In genomic region chr2:240585681-240586197, GRCh38 we compare ENCODE assay signal across 8 cellular contexts. TPM values are rescaled to one million over a fixed set of nuclear protein-coding genes. Genes with fewer than 3 reads are reported as not detected.
DNase-seq lines count a peak whose midpoint lies in the region; ATAC-seq and TF ChIP-seq lines count a peak whose summit lies in the region.

No MANE protein-coding gene starts in this region.

- peak overlapping the region; percentile 96 for H3K4me3 Mint-ChIP-seq in stimulated activated naive CD8-positive, alpha-beta T cell treated with anti-CD3 and anti-CD28 coated beads, Interleukin-15, Interleukin-2, amounts not matched to agents 100 ng/mL and 50 ng/mL, for 24 hours

- no peak for DNase-seq in stimulated activated naive CD8-positive, alpha-beta T cell treated with anti-CD3 and anti-CD28 coated beads, Interleukin-15, Interleukin-2, amounts not matched to agents 100 U/mL and 50 U/mL, for 24 hours
- DNase-seq in coronary artery (ENCODE audit: low spot score) (no peak), aorta (peak in 1 of 2 donors; percentile 47), HEK293T (ENCODE audit: extremely low spot score) (no peak)

- ATAC-seq in stimulated activated naive CD8-positive, alpha-beta T cell treated with anti-CD3 and anti-CD28 coated beads, Interleukin-15, Interleukin-2, amounts not matched to agents 100 U/mL and 50 U/mL, for 24 hours: no peak
- no peak for ATAC-seq in aorta (ENCODE audit: low FRiP score)
- ATAC-seq in HG03439 (IDR thresholded peaks at IDR 0.05; ENCODE audit: unreplicated experiment): no peak
- no peak for ATAC-seq in HG03159 (IDR thresholded peaks at IDR 0.05; ENCODE audit: unreplicated experiment)

- H3K9me3 Mint-ChIP-seq in stimulated activated naive CD8-positive, alpha-beta T cell treated with anti-CD3 and anti-CD28 coated beads, Interleukin-15, Interleukin-2, amounts not matched to agents 100 ng/mL and 50 ng/mL, for 24 hours: no peaks in the 10 kb centered on the region

- H3K36me3 ChIP-seq in aorta (ENCODE audit: control insufficient read depth in 1 of 2, insufficient read depth in 2 of 2, low read length in 1 of 2): no peaks in the 10 kb centered on the region

- H3K36me3 Mint-ChIP-seq in stimulated activated naive CD8-positive, alpha-beta T cell treated with anti-CD3 and anti-CD28 coated beads, Interleukin-15, Interleukin-2, amounts not matched to agents 100 ng/mL and 50 ng/mL, for 24 hours (ENCODE audit: low read depth): peaks cover 16% of the 10 kb centered on the region

- POLR2A ChIA-PET in HEK293T (lab: Yijun Ruan, JAX): interaction anchor here (1.0 to 2.9 kb wide), 15 partner anchors 9 to 572 kb away, joined by 3 to 23 read pairs (median 4); partner anchors contain the start of gene RNPEPL1

- intact Hi-C loops in aorta (cut with DNase I): loop anchor here in 1 of 2 donors (2.0 kb wide), 2 partner anchors 17 to 25 kb away; partner anchors contain the start of genes DUSP28 and RNPEPL1

- peaks cover 57% of the 10 kb centered on the region for H3K4me1 Mint-ChIP-seq in stimulated activated naive CD8-positive, alpha-beta T cell treated with anti-CD3 and anti-CD28 coated beads, Interleukin-15, Interleukin-2, amounts not matched to agents 100 ng/mL and 50 ng/mL, for 24 hours (ENCODE audit: low read depth)

- H3K4me1 ChIP-seq in mononuclear cell (ENCODE audit: insufficient read depth, low read length) (peaks cover 53% of the 10 kb centered on the region), aorta (ENCODE audit: control insufficient read depth in 1 of 2, insufficient read depth in 2 of 2, low read length in 2 of 2) (no peaks in the 10 kb centered on the region)

- H3K4me3 ChIP-seq in coronary artery (peak overlapping the region; percentile 89), mononuclear cell (ENCODE audit: low read length) (peak overlapping the region; percentile 81), aorta (ENCODE audit: low read length in 2 of 2) (peak overlapping the region; percentile 75 to 85)

- H3K9me3 ChIP-seq in mononuclear cell (ENCODE audit: low read depth, low read length) (no peaks in the 10 kb centered on the region), aorta (ENCODE audit: control insufficient read depth, low read length) (no peaks in the 10 kb centered on the region)

- H3K27me3 ChIP-seq in mononuclear cell (ENCODE audit: insufficient read depth, low read length): no peaks in the 10 kb centered on the region
- H3K27me3 ChIP-seq in aorta (ENCODE audit: control insufficient read depth in 1 of 2, insufficient read depth in 2 of 2, low read length in 1 of 2): no peaks in the 10 kb centered on the region

- peak overlapping the region; percentile 92 for H3K27ac Mint-ChIP-seq in stimulated activated naive CD8-positive, alpha-beta T cell treated with anti-CD3 and anti-CD28 coated beads, Interleukin-15, Interleukin-2, amounts not matched to agents 100 ng/mL and 50 ng/mL, for 24 hours

- no peaks in the 10 kb centered on the region for H3K27me3 Mint-ChIP-seq in stimulated activated naive CD8-positive, alpha-beta T cell treated with anti-CD3 and anti-CD28 coated beads, Interleukin-15, Interleukin-2, amounts not matched to agents 100 ng/mL and 50 ng/mL, for 24 hours

- peak overlapping the region; percentile 85 to 98 for H3K27ac ChIP-seq in coronary artery
- peak overlapping the region in 1 of 2 donors; percentile 30 for H3K27ac ChIP-seq in aorta (ENCODE audit: low read depth in 1 of 2, low read length in 2 of 2)

- TF ChIP-seq CTCF in coronary artery (IDR thresholded peaks at IDR 0.05): no peak

- 2 to 3% methylated on average over 20 of the region's 20 CpGs for WGBS in aorta, 2 donors

- CTCF ChIA-PET in HEK293T (lab: Yijun Ruan, JAX): interaction anchor here (1.2 kb wide), 1 partner anchor 10 kb away, joined by 3 read pairs; no protein-coding TSS in a partner anchor

TF ChIP-seq in HEK293T, 16 proteins besides CTCF, POLR2A, EP300 and RAD21:
- TF ChIP-seq FOXK2 (IDR thresholded peaks at IDR 0.05) (no peak), ELF4 (IDR thresholded peaks at IDR 0.05) (no peak), CTBP1 (IDR thresholded peaks at IDR 0.05; ENCODE audit: borderline replicate concordance) (no peak), ARNT (IDR thresholded peaks at IDR 0.05) (no peak), BHLHE40 (IDR thresholded peaks at IDR 0.05; ENCODE audit: borderline replicate concordance) (no peak), LEF1 (IDR thresholded peaks at IDR 0.05; ENCODE audit: borderline replicate concordance) (no peak), SP1 (IDR thresholded peaks at IDR 0.05) (no peak), FOXA1 (IDR thresholded peaks at IDR 0.05) (no peak), ZNF384 (IDR thresholded peaks at IDR 0.05) (no peak), L3MBTL2 (conservative IDR thresholded peaks at IDR 0.05) (no peak), HDGF (IDR thresholded peaks at IDR 0.05; ENCODE audit: borderline replicate concordance) (no peak), NFRKB (IDR thresholded peaks at IDR 0.05) (no peak)

RNA-seq across cellular contexts. Expression of gene CAPN10, which starts 0.8 kb away (rescaled TPM):
- total RNA-seq in mononuclear cell (18.2 TPM), aorta (10 to 100 TPM; 23.7 to 35.5 TPM)
- polyA plus RNA-seq in aorta: 10 to 100 TPM; 12.6 to 66.9 TPM

RNA-seq across cellular contexts. Expression of gene RNPEPL1, which starts 17.5 kb away (rescaled TPM):
- 41.1 TPM for total RNA-seq in mononuclear cell
- 10 to 100 TPM; 42.9 to 46.9 TPM for total RNA-seq in aorta
- 100 to 1,000 TPM in 1 of 2 donors, 10 to 100 TPM in 1; 48.2 to 108 TPM for polyA plus RNA-seq in aorta

RNA-seq across cellular contexts. Expression of gene DUSP28, which starts 25.6 kb away (rescaled TPM):
- total RNA-seq in mononuclear cell: 12.1 TPM
- total RNA-seq in aorta: 1 to 10 TPM; 2.1 to 3.4 TPM
- polyA plus RNA-seq in aorta: 1 to 10 TPM; 3.0 to 5.0 TPM

RNA-seq across cellular contexts. Expression of gene ANKMY1, which starts 28.0 kb away (rescaled TPM):
- total RNA-seq in mononuclear cell (24.1 TPM), aorta (10 to 100 TPM; 10.4 to 22.0 TPM)
- polyA plus RNA-seq in aorta: 1 to 10 TPM; 6.2 to 6.6 TPM

RNA-seq across cellular contexts. Expression of gene GPR35, which starts 39.5 kb away (rescaled TPM):
- total RNA-seq in mononuclear cell (40.8 TPM), aorta (1 to 10 TPM; 2.1 to 3.9 TPM)
- 10 to 100 TPM; 10.1 to 14.5 TPM for polyA plus RNA-seq in aorta
